Comparison of ENCODE assay signal across 1 cellular context in the genomic region with DNA sequence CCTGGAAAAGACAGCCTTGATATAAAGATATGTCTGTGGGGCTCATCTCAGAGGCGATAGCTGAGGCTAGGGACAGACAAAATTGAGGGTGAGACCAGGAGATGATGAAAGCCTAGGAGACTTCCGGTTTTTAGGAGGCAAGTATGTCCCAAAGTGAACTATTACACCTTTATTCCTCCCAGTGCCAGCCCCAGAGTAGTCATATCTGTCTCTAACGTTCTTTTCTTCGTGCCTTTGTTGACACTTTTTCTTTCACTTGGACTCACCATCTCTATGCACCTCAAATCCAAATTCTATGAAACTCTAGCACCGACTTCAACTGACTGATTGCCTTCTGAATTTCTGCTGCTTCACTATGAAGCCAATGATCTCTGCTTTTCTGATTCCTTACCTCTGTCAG.
TF ChIP-seq lines count a peak whose summit lies in the region.

No MANE protein-coding gene starts in this region.

TF ChIP-seq in HepG2, 621 proteins besides CTCF, POLR2A, EP300 and RAD21:
- TF ChIP-seq GATAD1 (CRISPR knock-in tag; IDR thresholded peaks at IDR 0.05) (no peak), ZNF30 (CRISPR knock-in tag; IDR thresholded peaks at IDR 0.05) (no peak), ISX (CRISPR knock-in tag; conservative IDR thresholded peaks at IDR 0.05) (no peak), ZIK1 (CRISPR knock-in tag; IDR thresholded peaks at IDR 0.05; ENCODE audit: borderline replicate concordance, low read depth) (no peak), MYNN (CRISPR knock-in tag; IDR thresholded peaks at IDR 0.05; ENCODE audit: low read depth) (no peak), YY1 (IDR thresholded peaks at IDR 0.05; ENCODE audit: insufficient read depth, insufficient replicate concordance, low read depth, low read length) (no peak), NFRKB (IDR thresholded peaks at IDR 0.05) (no peak), PCBP2 (optimal IDR thresholded peaks at IDR 0.05; ENCODE audit: low read depth, low read length, poor library complexity, severe bottlenecking) (no peak), RFXAP (CRISPR knock-in tag; IDR thresholded peaks at IDR 0.05; ENCODE audit: borderline replicate concordance) (no peak)
- TF ChIP-seq, protein P1, sequence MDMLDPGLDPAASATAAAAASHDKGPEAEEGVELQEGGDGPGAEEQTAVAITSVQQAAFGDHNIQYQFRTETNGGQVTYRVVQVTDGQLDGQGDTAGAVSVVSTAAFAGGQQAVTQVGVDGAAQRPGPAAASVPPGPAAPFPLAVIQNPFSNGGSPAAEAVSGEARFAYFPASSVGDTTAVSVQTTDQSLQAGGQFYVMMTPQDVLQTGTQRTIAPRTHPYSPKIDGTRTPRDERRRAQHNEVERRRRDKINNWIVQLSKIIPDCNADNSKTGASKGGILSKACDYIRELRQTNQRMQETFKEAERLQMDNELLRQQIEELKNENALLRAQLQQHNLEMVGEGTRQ (IDR thresholded peaks at IDR 0.05; ENCODE audit: low read depth, low read length): no peak
- TF ChIP-seq, protein P1 (CRISPR knock-in tag; IDR thresholded peaks at IDR 0.05; ENCODE audit: borderline replicate concordance): no peak
- TF ChIP-seq, protein P2, sequence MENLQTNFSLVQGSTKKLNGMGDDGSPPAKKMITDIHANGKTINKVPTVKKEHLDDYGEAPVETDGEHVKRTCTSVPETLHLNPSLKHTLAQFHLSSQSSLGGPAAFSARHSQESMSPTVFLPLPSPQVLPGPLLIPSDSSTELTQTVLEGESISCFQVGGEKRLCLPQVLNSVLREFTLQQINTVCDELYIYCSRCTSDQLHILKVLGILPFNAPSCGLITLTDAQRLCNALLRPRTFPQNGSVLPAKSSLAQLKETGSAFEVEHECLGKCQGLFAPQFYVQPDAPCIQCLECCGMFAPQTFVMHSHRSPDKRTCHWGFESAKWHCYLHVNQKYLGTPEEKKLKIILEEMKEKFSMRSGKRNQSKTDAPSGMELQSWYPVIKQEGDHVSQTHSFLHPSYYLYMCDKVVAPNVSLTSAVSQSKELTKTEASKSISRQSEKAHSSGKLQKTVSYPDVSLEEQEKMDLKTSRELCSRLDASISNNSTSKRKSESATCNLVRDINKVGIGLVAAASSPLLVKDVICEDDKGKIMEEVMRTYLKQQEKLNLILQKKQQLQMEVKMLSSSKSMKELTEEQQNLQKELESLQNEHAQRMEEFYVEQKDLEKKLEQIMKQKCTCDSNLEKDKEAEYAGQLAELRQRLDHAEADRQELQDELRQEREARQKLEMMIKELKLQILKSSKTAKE (CRISPR knock-in tag; IDR thresholded peaks at IDR 0.05; ENCODE audit: borderline replicate concordance): no peak
- TF ChIP-seq, protein P3, sequence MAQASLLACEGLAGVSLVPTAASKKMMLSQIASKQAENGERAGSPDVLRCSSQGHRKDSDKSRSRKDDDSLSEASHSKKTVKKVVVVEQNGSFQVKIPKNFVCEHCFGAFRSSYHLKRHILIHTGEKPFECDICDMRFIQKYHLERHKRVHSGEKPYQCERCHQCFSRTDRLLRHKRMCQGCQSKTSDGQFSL (CRISPR knock-in tag; IDR thresholded peaks at IDR 0.05): no peak
- TF ChIP-seq, protein P4, sequence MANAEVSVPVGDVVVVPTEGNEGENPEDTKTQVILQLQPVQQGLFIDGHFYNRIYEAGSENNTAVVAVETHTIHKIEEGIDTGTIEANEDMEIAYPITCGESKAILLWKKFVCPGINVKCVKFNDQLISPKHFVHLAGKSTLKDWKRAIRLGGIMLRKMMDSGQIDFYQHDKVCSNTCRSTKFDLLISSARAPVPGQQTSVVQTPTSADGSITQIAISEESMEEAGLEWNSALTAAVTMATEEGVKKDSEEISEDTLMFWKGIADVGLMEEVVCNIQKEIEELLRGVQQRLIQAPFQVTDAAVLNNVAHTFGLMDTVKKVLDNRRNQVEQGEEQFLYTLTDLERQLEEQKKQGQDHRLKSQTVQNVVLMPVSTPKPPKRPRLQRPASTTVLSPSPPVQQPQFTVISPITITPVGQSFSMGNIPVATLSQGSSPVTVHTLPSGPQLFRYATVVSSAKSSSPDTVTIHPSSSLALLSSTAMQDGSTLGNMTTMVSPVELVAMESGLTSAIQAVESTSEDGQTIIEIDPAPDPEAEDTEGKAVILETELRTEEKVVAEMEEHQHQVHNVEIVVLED (CRISPR knock-in tag; IDR thresholded peaks at IDR 0.05; ENCODE audit: borderline replicate concordance): no peak
